10 cellular contexts compared by ENCODE assay signal in genomic region chr7:121000091-121000983, GRCh38. TPM values are rescaled to one million over a fixed set of nuclear protein-coding genes. Genes with fewer than 3 reads are reported as not detected.
DNase-seq lines count a peak whose midpoint lies in the region; TF ChIP-seq lines count a peak whose summit lies in the region.
"Had no signal": no experiment of that assay in that cellular context is flagged by ENCODE, and none has a peak within 500 bp of the region (broad histone marks: within the 10 kb centered on the region; RNA-seq: fewer than 3 reads in every experiment).

No MANE protein-coding gene starts in this region.

- CTCF ChIA-PET in MCF 10A (lab: Yijun Ruan, JAX): interaction anchor here (0.5 to 4.5 kb wide), 3 partner anchors 8 to 209 kb away, joined by 3 to 23 read pairs (median 3); partner anchors contain the start of gene CPED1

- TF ChIP-seq POLR2A in breast epithelium (IDR thresholded peaks at IDR 0.05) (no peak), uterus (IDR thresholded peaks at IDR 0.05) (no peak)

- intact Hi-C loops in breast epithelium (cut with DNase I; ENCODE audit: low total_unique reads) (no loop called here), MCF 10A (cut with micrococcal nuclease) (no loop called here), colonic mucosa (cut with DNase I) (no loop called here), uterus (cut with DNase I; ENCODE audit: low total_unique reads) (no loop called here)

- no peaks in the 10 kb centered on the region for H3K4me1 ChIP-seq in breast epithelium
- no peaks in the 10 kb centered on the region for H3K4me1 ChIP-seq in colonic mucosa
- H3K4me1 ChIP-seq in uterus: peaks cover 0 to 13% of the 10 kb centered on the region in 2 donors
- H3K4me1 ChIP-seq: testis had no signal

- no peaks in the 10 kb centered on the region for H3K9me3 Mint-ChIP-seq in MCF 10A (ENCODE audit: unreplicated experiment)
- H3K9me3 Mint-ChIP-seq: activated naive CD8-positive, alpha-beta T cell treated with anti-CD3 and anti-CD28 coated beads for 36 hours had no signal

- H3K9me3 ChIP-seq in breast epithelium: no peaks in the 10 kb centered on the region
- H3K9me3 ChIP-seq in colonic mucosa: no peaks in the 10 kb centered on the region
- no peaks in the 10 kb centered on the region for H3K9me3 ChIP-seq in uterus
- H3K9me3 ChIP-seq: testis had no signal

- H3K27me3 Mint-ChIP-seq in MCF 10A (ENCODE audit: insufficient read depth, unreplicated experiment): peaks cover 72% of the 10 kb centered on the region

- H3K27me3 ChIP-seq in breast epithelium (no peaks in the 10 kb centered on the region), colonic mucosa (no peaks in the 10 kb centered on the region), uterus (no peaks in the 10 kb centered on the region)
- H3K27me3 ChIP-seq: testis had no signal

- POLR2A ChIA-PET in MCF 10A (lab: Yijun Ruan, JAX): no interaction called here

- H3K4me3 Mint-ChIP-seq in MCF 10A (ENCODE audit: unreplicated experiment): no peak overlapping the region
- H3K4me3 Mint-ChIP-seq: activated naive CD8-positive, alpha-beta T cell treated with anti-CD3 and anti-CD28 coated beads for 36 hours had no signal

- H3K36me3 ChIP-seq in breast epithelium: no peaks in the 10 kb centered on the region
- H3K36me3 ChIP-seq in colonic mucosa: no peaks in the 10 kb centered on the region
- H3K36me3 ChIP-seq in uterus: no peaks in the 10 kb centered on the region

- no peak overlapping the region for H3K9ac ChIP-seq in colonic mucosa (ENCODE audit: low read depth in 2 of 2, low read length in 2 of 2)

- TF ChIP-seq CTCF in breast epithelium (IDR thresholded peaks at IDR 0.05) (no peak), MCF 10A (IDR thresholded peaks at IDR 0.05; ENCODE audit: unreplicated experiment) (no peak), colonic mucosa (IDR thresholded peaks at IDR 0.05) (no peak), uterus (IDR thresholded peaks at IDR 0.05) (no peak)

- H3K27ac Mint-ChIP-seq in MCF 10A (ENCODE audit: low read depth, unreplicated experiment): no peak overlapping the region
- H3K27ac Mint-ChIP-seq: activated naive CD8-positive, alpha-beta T cell treated with anti-CD3 and anti-CD28 coated beads for 36 hours had no signal

- peak overlapping the region in 2 of 3 donors; percentile 13 to 34 for H3K4me3 ChIP-seq in breast epithelium
- no peak overlapping the region for H3K4me3 ChIP-seq in colonic mucosa
- peak overlapping the region; percentile 8 to 9 for H3K4me3 ChIP-seq in uterus
- H3K4me3 ChIP-seq: testis had no signal

- DNase-seq in breast epithelium (ENCODE audit: low spot score in 2 of 2) (no peak), MCF 10A (ENCODE audit: unreplicated experiment) (no peak), colonic mucosa (no peak), lung microvascular endothelial cell (ENCODE audit: low read depth in 2 of 2) (peak; percentile 68 to 81), uterus (no peak), NCI-H187 (lab: John Stamatoyannopoulos, UW) (no peak), DMS79 (lab: John Stamatoyannopoulos, UW) (no peak), NCI-H2081 treated with DMSO at 0.1 percent for 48 hours (lab: John Stamatoyannopoulos, UW) (no peak)
- DNase-seq: activated naive CD8-positive, alpha-beta T cell treated with anti-CD3 and anti-CD28 coated beads for 36 hours; testis had no signal

- peak overlapping the region in 1 of 2 donors; percentile 64 for H3K27ac ChIP-seq in breast epithelium
- peak overlapping the region; percentile 18 for H3K27ac ChIP-seq in colonic mucosa
- H3K27ac ChIP-seq in uterus: peak overlapping the region; percentile 81 to 92

- H3K4me1 Mint-ChIP-seq in MCF 10A (ENCODE audit: insufficient read depth, unreplicated experiment): peaks cover 5% of the 10 kb centered on the region

- no TSS peak for BruUV-seq in MCF 10A (replicated peaks; lab: Mats Ljungman, UMichigan)

- no peaks in the 10 kb centered on the region for H3K36me3 Mint-ChIP-seq in MCF 10A (ENCODE audit: insufficient read depth, unreplicated experiment)
- H3K36me3 Mint-ChIP-seq: activated naive CD8-positive, alpha-beta T cell treated with anti-CD3 and anti-CD28 coated beads for 36 hours had no signal

RNA-seq across cellular contexts. Expression of gene CPED1, which starts 11.8 kb away (rescaled TPM):
- total RNA-seq in breast epithelium (10 to 100 TPM; 14.3 to 29.3 (median 15.4) TPM), MCF 10A (2022) (not detected in 2 replicates), colonic mucosa (10 to 100 TPM in 1 of 2 donors, 1 to 10 TPM in 1; 4.0 to 15.9 TPM), lung microvascular endothelial cell (0.20 and 0.87 TPM in 2 replicates), uterus (100 to 1,000 TPM in 1 of 4 donors, 10 to 100 TPM in 3; 47.4 to 194 (median 59.2) TPM)
- total RNA-seq: activated naive CD8-positive, alpha-beta T cell treated with anti-CD3 and anti-CD28 coated beads for 36 hours had no signal

RNA-seq across cellular contexts. Expression of gene ING3, which starts 49.8 kb away (rescaled TPM):
- total RNA-seq in breast epithelium (10 to 100 TPM; 14.6 to 19.0 (median 19.0) TPM), MCF 10A (2022) (11.7 and 18.9 TPM in 2 replicates), colonic mucosa (10 to 100 TPM; 12.7 to 13.6 TPM), lung microvascular endothelial cell (13.9 and 24.2 TPM in 2 replicates), uterus (10 to 100 TPM; 16.4 to 37.7 (median 21.3) TPM)

Comparison
In these comparisons a context has a peak if more than half of its experiments do, and no peak if none do; other contexts are left out.
1. DNase-seq: peak in lung microvascular endothelial cell (2 of 2); none in breast epithelium (0 of 2), MCF 10A (single experiment), colonic mucosa (single experiment), uterus (0 of 2), NCI-H187 (0 of 2), DMS79 (single experiment) and NCI-H2081 treated with DMSO at 0.1 percent for 48 hours (single experiment).